In genomic region chr6:121630716-121631115, GRCh38 we compare ENCODE assay signal across 13 cellular contexts.
"Had no signal": no experiment of that assay in that cellular context is flagged by ENCODE, and none has a peak within 500 bp of the region (broad histone marks: within the 10 kb centered on the region; RNA-seq: fewer than 3 reads in every experiment).

No MANE protein-coding gene starts in this region.

- H3K9ac ChIP-seq: neural progenitor cell had no signal

- ATAC-seq: left lobe of liver; stimulated activated memory B cell treated with anti-CD40 and anti-IgM and Interleukin-4, amounts not matched to agents 10 μg/mL and 1 μg/mL and 100 μg/mL, for 72 hours had no signal

- H3K36me3 ChIP-seq: cardiac muscle cell, neural progenitor cell, thyroid gland, vagina had no signal

- H2AFZ ChIP-seq: neural progenitor cell had no signal

- H3K9me3 ChIP-seq: thyroid gland had no signal

- H3K4me2 ChIP-seq: neural progenitor cell had no signal

- H3K27me3 ChIP-seq: cardiac muscle cell, dorsolateral prefrontal cortex, neural progenitor cell, thyroid gland, vagina had no signal

- H3K4me1 ChIP-seq: neural progenitor cell, thyroid gland had no signal

- H3K4me3 ChIP-seq: cardiac muscle cell, dorsolateral prefrontal cortex, neural progenitor cell, thyroid gland, vagina had no signal

- DNase-seq: activated CD4-positive, alpha-beta T cell treated with anti-CD3 and anti-CD28 coated beads, Interleukin-2, amount 50 U/mL, for 48 hours; activated naive CD4-positive, alpha-beta T cell treated with anti-CD3 and anti-CD28 coated beads, Interleukin-2, amount 10 ng/mL, durations not matched to agents 7 days and 5 days; dorsolateral prefrontal cortex; islet precursor cell; naive B cell; stimulated activated CD4-positive, alpha-beta T cell treated with anti-CD3 and anti-CD28 coated beads, Interleukin-2, amount 100 ng/mL, for 48 hours; thyroid gland had no signal

- H3K27ac ChIP-seq: cardiac muscle cell, dorsolateral prefrontal cortex, neural progenitor cell, thyroid gland, vagina, VCaP had no signal
